ENCODE assay signal across 13 cellular contexts in genomic region chr6:113734886-113735481, GRCh38.
DNase-seq lines count a peak whose midpoint lies in the region; ATAC-seq and TF ChIP-seq lines count a peak whose summit lies in the region.
"Had no signal": no experiment of that assay in that cellular context is flagged by ENCODE, and none has a peak within 500 bp of the region (broad histone marks: within the 10 kb centered on the region; RNA-seq: fewer than 3 reads in every experiment).

No MANE protein-coding gene starts in this region.

- peaks cover 20% of the 10 kb centered on the region for H3K4me1 Mint-ChIP-seq in dendritic cell treated with granulocyte-macrophage colony-stimulating factor and Interleukin-4, amounts not matched to agents 40 ng/mL and 50 ng/mL, for 4 days (ENCODE audit: low read depth)
- H3K4me1 Mint-ChIP-seq in neural progenitor cell, result peaks cover 34% of the 10 kb centered on the region
- H3K4me1 Mint-ChIP-seq in activated CD8-positive, alpha-beta T cell treated with anti-CD3 and anti-CD28 coated beads for 36 hours (ENCODE audit: low read depth), result peaks cover 2% of the 10 kb centered on the region

- H3K27me3 Mint-ChIP-seq in dendritic cell treated with granulocyte-macrophage colony-stimulating factor and Interleukin-4, amounts not matched to agents 40 ng/mL and 50 ng/mL, for 4 days, result no peaks in the 10 kb centered on the region
- H3K27me3 Mint-ChIP-seq in neural progenitor cell (ENCODE audit: insufficient read depth, low read depth), result no peaks in the 10 kb centered on the region
- peaks cover 15% of the 10 kb centered on the region for H3K27me3 Mint-ChIP-seq in activated CD8-positive, alpha-beta T cell treated with anti-CD3 and anti-CD28 coated beads for 36 hours

- no peaks in the 10 kb centered on the region for H3K79me2 ChIP-seq in neural progenitor cell (ENCODE audit: low read depth)

- no peak overlapping the region for H3K4me3 Mint-ChIP-seq in dendritic cell treated with granulocyte-macrophage colony-stimulating factor and Interleukin-4, amounts not matched to agents 40 ng/mL and 50 ng/mL, for 4 days
- H3K4me3 Mint-ChIP-seq in neural progenitor cell, result no peak overlapping the region
- no peak overlapping the region for H3K4me3 Mint-ChIP-seq in activated CD8-positive, alpha-beta T cell treated with anti-CD3 and anti-CD28 coated beads for 36 hours
- H3K4me3 Mint-ChIP-seq: effector memory CD8-positive, alpha-beta T cell had no signal

- H3K36me3 Mint-ChIP-seq in dendritic cell treated with granulocyte-macrophage colony-stimulating factor and Interleukin-4, amounts not matched to agents 40 ng/mL and 50 ng/mL, for 4 days (ENCODE audit: low read depth), result no peaks in the 10 kb centered on the region
- H3K36me3 Mint-ChIP-seq in neural progenitor cell, result no peaks in the 10 kb centered on the region
- no peaks in the 10 kb centered on the region for H3K36me3 Mint-ChIP-seq in activated CD8-positive, alpha-beta T cell treated with anti-CD3 and anti-CD28 coated beads for 36 hours (ENCODE audit: low read depth)

- intact Hi-C loops in dendritic cell treated with granulocyte-macrophage colony-stimulating factor and Interleukin-4, amounts not matched to agents 40 ng/mL and 50 ng/mL, for 4 days (cut with micrococcal nuclease), result no loop called here
- intact Hi-C loops in activated CD8-positive, alpha-beta T cell treated with anti-CD3 and anti-CD28 coated beads for 36 hours (cut with micrococcal nuclease), result no loop called here

- TF ChIP-seq CTCF in NB4 (IDR thresholded peaks at IDR 0.05; ENCODE audit: low read depth, low read length), result no peak
- no peak for TF ChIP-seq CTCF in neural progenitor cell (IDR thresholded peaks at IDR 0.05)
- no peak for TF ChIP-seq CTCF in activated CD8-positive, alpha-beta T cell treated with anti-CD3 and anti-CD28 coated beads for 36 hours (IDR thresholded peaks at IDR 0.05)

- no peak for ATAC-seq in activated CD8-positive, alpha-beta T cell treated with anti-CD3 and anti-CD28 coated beads for 36 hours
- ATAC-seq: effector memory CD8-positive, alpha-beta T cell had no signal

- H3K4me3 ChIP-seq in NB4 (ENCODE audit: low read depth, low read length) (no peak overlapping the region), neural progenitor cell (no peak overlapping the region)
- H3K4me3 ChIP-seq: SJSA1 had no signal

- peaks cover 15% of the 10 kb centered on the region for H3K4me1 ChIP-seq in neural progenitor cell
- H3K4me1 ChIP-seq: SJSA1 had no signal

- peak overlapping the region; percentile 46 for H3K27ac Mint-ChIP-seq in dendritic cell treated with granulocyte-macrophage colony-stimulating factor and Interleukin-4, amounts not matched to agents 40 ng/mL and 50 ng/mL, for 4 days
- peak overlapping the region; percentile 20 for H3K27ac Mint-ChIP-seq in neural progenitor cell
- H3K27ac Mint-ChIP-seq in activated CD8-positive, alpha-beta T cell treated with anti-CD3 and anti-CD28 coated beads for 36 hours, result no peak overlapping the region
- H3K27ac Mint-ChIP-seq: effector memory CD8-positive, alpha-beta T cell had no signal

- peaks cover 13% of the 10 kb centered on the region for H3F3A ChIP-seq in neural progenitor cell (ENCODE audit: low read depth)

- H3K9ac ChIP-seq in neural progenitor cell, result no peak overlapping the region
- H3K9ac ChIP-seq: KMS-11 had no signal

- TF ChIP-seq POLR2A in NB4 (IDR thresholded peaks at IDR 0.05; ENCODE audit: extremely low read depth, insufficient read length), result no peak

- DNase-seq in DMS53 (lab: John Stamatoyannopoulos, UW), result peak; percentile 35
- no peak for DNase-seq in DMS53 treated with DMSO at 0.1 percent for 48 hours (lab: John Stamatoyannopoulos, UW; ENCODE audit: unreplicated experiment)
- DNase-seq in NB4 (ENCODE audit: low read depth), result peak; percentile 35
- DNase-seq in neural progenitor cell (ENCODE audit: low spot score), result no peak
- DNase-seq in activated CD8-positive, alpha-beta T cell treated with anti-CD3 and anti-CD28 coated beads for 36 hours, result no peak
- DNase-seq in T-helper 1 cell, result no peak
- no peak for DNase-seq in inferior parietal cortex (ENCODE audit: extremely low spot score)
- DNase-seq: activated naive CD4-positive, alpha-beta T cell treated with Interleukin-2 at 50 U/mL for 16 hours; effector memory CD8-positive, alpha-beta T cell had no signal

- no peak overlapping the region for H3K27ac ChIP-seq in neural progenitor cell
- H3K27ac ChIP-seq: 22Rv1, KMS-11, SJSA1 had no signal

- no peak overlapping the region for H3K4me2 ChIP-seq in neural progenitor cell
- H3K4me2 ChIP-seq: KMS-11 had no signal

- H3K36me3 ChIP-seq in neural progenitor cell, result no peaks in the 10 kb centered on the region
- H3K36me3 ChIP-seq: SJSA1 had no signal

- POLR2A ChIA-PET in activated CD8-positive, alpha-beta T cell treated with anti-CD3 and anti-CD28 coated beads for 36 hours (lab: Charles Lee), result no interaction called here

- no peak overlapping the region for H2AFZ ChIP-seq in neural progenitor cell (replicated peaks)

- no peaks in the 10 kb centered on the region for H3K9me3 ChIP-seq in neural progenitor cell (ENCODE audit: low read depth)
- H3K9me3 ChIP-seq: SJSA1 had no signal

- CTCF ChIA-PET in activated CD8-positive, alpha-beta T cell treated with anti-CD3 and anti-CD28 coated beads for 36 hours (lab: Charles Lee), result no interaction called here

- H3K27me3 ChIP-seq in neural progenitor cell, result no peaks in the 10 kb centered on the region
- H3K27me3 ChIP-seq: SJSA1 had no signal

- no peaks in the 10 kb centered on the region for H3K9me3 Mint-ChIP-seq in dendritic cell treated with granulocyte-macrophage colony-stimulating factor and Interleukin-4, amounts not matched to agents 40 ng/mL and 50 ng/mL, for 4 days
- peaks cover 3% of the 10 kb centered on the region for H3K9me3 Mint-ChIP-seq in neural progenitor cell
- no peaks in the 10 kb centered on the region for H3K9me3 Mint-ChIP-seq in activated CD8-positive, alpha-beta T cell treated with anti-CD3 and anti-CD28 coated beads for 36 hours
- H3K9me3 Mint-ChIP-seq: effector memory CD8-positive, alpha-beta T cell had no signal

- no peaks in the 10 kb centered on the region for H4K20me1 ChIP-seq in neural progenitor cell (ENCODE audit: low read depth)

Comparison
In these comparisons a context has a peak if more than half of its experiments do, and no peak if none do; other contexts are left out.
1. DNase-seq: peak in DMS53 (single experiment) and NB4 (single experiment); none in DMS53 treated with DMSO at 0.1 percent for 48 hours (single experiment), neural progenitor cell (single experiment), activated CD8-positive, alpha-beta T cell treated with anti-CD3 and anti-CD28 coated beads for 36 hours (single experiment), T-helper 1 cell (0 of 5) and inferior parietal cortex (single experiment).